10 cellular contexts compared by ENCODE assay signal in the genomic region with DNA sequence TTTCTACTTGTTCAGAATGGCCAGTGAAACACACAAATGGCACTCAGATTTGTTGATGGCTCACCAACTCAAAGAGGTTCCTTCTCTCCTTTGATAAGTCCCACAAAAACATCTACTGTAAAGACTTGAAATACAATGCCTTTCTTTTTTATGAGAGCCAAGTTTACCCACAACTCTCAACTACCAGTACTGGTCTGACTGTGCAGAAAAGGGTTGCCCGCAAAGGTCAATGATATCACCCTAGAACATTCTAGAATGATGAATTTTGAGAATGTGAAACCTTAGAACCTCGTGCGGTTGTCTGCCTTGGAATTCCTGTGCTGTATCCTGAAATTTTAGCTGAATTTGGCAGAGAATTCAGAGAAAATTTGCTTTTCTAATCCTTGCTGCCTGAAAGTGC. TPM values are rescaled to one million over a fixed set of nuclear protein-coding genes. Genes with fewer than 3 reads are reported as not detected.
DNase-seq lines count a peak whose midpoint lies in the region; ATAC-seq, FAIRE-seq and TF ChIP-seq lines count a peak whose summit lies in the region.
"Had no signal": no experiment of that assay in that cellular context is flagged by ENCODE, and none has a peak within 500 bp of the region (broad histone marks: within the 10 kb centered on the region; RNA-seq: fewer than 3 reads in every experiment).

No MANE protein-coding gene starts in this region.

- intact Hi-C loops in GM12878 (cut with micrococcal nuclease; ENCODE audit: unreplicated experiment) = loop anchor here (2.0 to 10.0 kb wide), 2 partner anchors 19 to 517 kb away; a partner anchor contains a TSS

- no peak for TF ChIP-seq CTCF in GM12878 (IDR thresholded peaks at IDR 0.05 in 2 of 3, conservative IDR thresholded peaks at IDR 0.05 in 1 of 3; ENCODE audit: control insufficient read depth in 2 of 3, extremely low read depth in 1 of 3, insufficient read depth in 1 of 3, low read depth in 3 of 3, low read length in 3 of 3)

- peaks cover 25% of the 10 kb centered on the region for H3K4me1 ChIP-seq in GM12878 (ENCODE audit: control insufficient read depth, insufficient read depth, low read length)

- no peak for TF ChIP-seq POLR2A in GM12878 (IDR thresholded peaks at IDR 0.05; ENCODE audit: low read depth, low read length)

- POLR2A ChIA-PET in GM12878 (lab: Charles Lee) = no interaction called here

- no peaks in the 10 kb centered on the region for H3K36me3 ChIP-seq in GM12878 (ENCODE audit: control insufficient read depth in 2 of 2, insufficient read depth in 2 of 2, low read length in 1 of 2)

- RAD21 ChIA-PET in GM12878 (lab: Charles Lee; ENCODE audit: unreplicated experiment) = no interaction called here

- no TSS peak for BruUV-seq in GM12878 (replicated peaks; lab: Mats Ljungman, UMichigan)

- no peaks in the 10 kb centered on the region for H3K9me3 ChIP-seq in GM12878 (replicated peaks; ENCODE audit: control insufficient read depth, insufficient read depth, low read length)

- H2AFZ ChIP-seq in GM12878 (ENCODE audit: control insufficient read depth, low read depth, low read length) = no peak overlapping the region

- no peak for TF ChIP-seq RAD21 in GM12878 (IDR thresholded peaks at IDR 0.05; ENCODE audit: insufficient read depth, low read depth, low read length)

- no peak overlapping the region for H3K9ac ChIP-seq in GM12878 (ENCODE audit: control insufficient read depth, insufficient read depth, low read length)

- H4K20me1 ChIP-seq in GM12878 (ENCODE audit: control insufficient read depth, insufficient read depth) = no peaks in the 10 kb centered on the region

- peak; percentile 72 for FAIRE-seq in GM12878 (lab: Jason Lieb, UNC)

- no peaks in the 10 kb centered on the region for H3K27me3 ChIP-seq in GM12878 (replicated peaks in 1 of 2; ENCODE audit: control insufficient read depth in 2 of 2, insufficient read depth in 2 of 2, low read length in 1 of 2)

- in situ Hi-C loops in GM12878 (cut with MboI) = no loop called here

- 11% methylated on average over 3 of the region's 3 CpGs for WGBS in GM12878 (ENCODE audit: insufficient coverage, insufficient replicate concordance, low lambda C conversion rate, missing lambda C conversion rate)

- no peak overlapping the region for H3K27ac ChIP-seq in GM12878 (ENCODE audit: control insufficient read depth, insufficient read depth)

- SMC1A ChIA-PET in GM12878 (lab: Charles Lee; ENCODE audit: uncharacterized antibody, unreplicated experiment) = interaction anchor here (0.6 kb wide), 1 partner anchor 11 kb away, joined by 4 read pairs; no protein-coding TSS in a partner anchor

- no peak overlapping the region for H3K4me3 ChIP-seq in GM12878

- H3K79me2 ChIP-seq in GM12878 (ENCODE audit: control insufficient read depth, insufficient read depth, low read length) = no peaks in the 10 kb centered on the region

- H3K4me2 ChIP-seq in GM12878 (ENCODE audit: control insufficient read depth, insufficient read depth) = 0 out of 2 replicates have a peak overlapping the region, but pooled peaks have one; percentile 31

- CTCF ChIA-PET in GM12878 (lab: Yijun Ruan, JAX) = interaction anchor here (1.5 kb wide), 1 partner anchor 79 kb away, joined by 6 read pairs; no protein-coding TSS in a partner anchor

- peak in 1 of 2 experiments; percentile 66; a peak in 1 of 4 replicates for TF ChIP-seq EP300 in GM12878 (IDR thresholded peaks at IDR 0.05; ENCODE audit: borderline replicate concordance in 1 of 2, control insufficient read depth in 1 of 2, low read depth in 2 of 2, low read length in 2 of 2)

- ATAC-seq in GM18498 (IDR thresholded peaks at IDR 0.05; ENCODE audit: unreplicated experiment) (peak; percentile 60), GM19455 (IDR thresholded peaks at IDR 0.05; ENCODE audit: unreplicated experiment) (peak; percentile 50), HG03108 (IDR thresholded peaks at IDR 0.05; ENCODE audit: unreplicated experiment) (peak; percentile 64), GM12878 (peak; percentile 92), HG02973 (IDR thresholded peaks at IDR 0.05; ENCODE audit: unreplicated experiment) (no peak)
- ATAC-seq: PC-3 had no signal

- DNase-seq in GM12878 (ENCODE audit: low read depth, low spot score) (no peak), activated gamma-delta T cell (lab: John Stamatoyannopoulos, UW) (no peak), inferior parietal cortex (ENCODE audit: extremely low spot score) (no peak), GM03348 (ENCODE audit: low spot score) (no peak)
- DNase-seq: Calu3, PC-3 had no signal

TF ChIP-seq in GM12878, 131 proteins besides CTCF, POLR2A, EP300 and RAD21 (continues in another document):
- TF ChIP-seq ZNF622 (IDR thresholded peaks at IDR 0.05) (no peak), HDAC2 (IDR thresholded peaks at IDR 0.05) (no peak), CHD4 (IDR thresholded peaks at IDR 0.05) (no peak), STAT1 (conservative IDR thresholded peaks at IDR 0.05) (no peak), ESRRA (IDR thresholded peaks at IDR 0.05; ENCODE audit: low read length) (peak; percentile 62; the same call in 1 of the 2 replicates), YBX1 (IDR thresholded peaks at IDR 0.05) (no peak), JUND (IDR thresholded peaks at IDR 0.05; ENCODE audit: low read depth, low read length) (peak; percentile 69), NR2C2 (IDR thresholded peaks at IDR 0.05; ENCODE audit: borderline replicate concordance, control insufficient read depth, insufficient read length, low read depth) (no peak), TARDBP (IDR thresholded peaks at IDR 0.05; ENCODE audit: borderline replicate concordance) (no peak), GABPA (IDR thresholded peaks at IDR 0.05; ENCODE audit: low read depth) (peak; percentile 42; the same call in 1 of the 2 replicates), EGR1 (IDR thresholded peaks at IDR 0.05; ENCODE audit: borderline replicate concordance in 1 of 2, low read depth in 2 of 2, low read length in 2 of 2) (no peak), SREBF1 (IDR thresholded peaks at IDR 0.05; ENCODE audit: low read length) (no peak), SMAD1 (IDR thresholded peaks at IDR 0.05; ENCODE audit: low read depth, partially characterized antibody) (no peak), POLR2AphosphoS2 (IDR thresholded peaks at IDR 0.05; ENCODE audit: low read depth, low read length) (no peak)
- TF ChIP-seq, protein P1, sequence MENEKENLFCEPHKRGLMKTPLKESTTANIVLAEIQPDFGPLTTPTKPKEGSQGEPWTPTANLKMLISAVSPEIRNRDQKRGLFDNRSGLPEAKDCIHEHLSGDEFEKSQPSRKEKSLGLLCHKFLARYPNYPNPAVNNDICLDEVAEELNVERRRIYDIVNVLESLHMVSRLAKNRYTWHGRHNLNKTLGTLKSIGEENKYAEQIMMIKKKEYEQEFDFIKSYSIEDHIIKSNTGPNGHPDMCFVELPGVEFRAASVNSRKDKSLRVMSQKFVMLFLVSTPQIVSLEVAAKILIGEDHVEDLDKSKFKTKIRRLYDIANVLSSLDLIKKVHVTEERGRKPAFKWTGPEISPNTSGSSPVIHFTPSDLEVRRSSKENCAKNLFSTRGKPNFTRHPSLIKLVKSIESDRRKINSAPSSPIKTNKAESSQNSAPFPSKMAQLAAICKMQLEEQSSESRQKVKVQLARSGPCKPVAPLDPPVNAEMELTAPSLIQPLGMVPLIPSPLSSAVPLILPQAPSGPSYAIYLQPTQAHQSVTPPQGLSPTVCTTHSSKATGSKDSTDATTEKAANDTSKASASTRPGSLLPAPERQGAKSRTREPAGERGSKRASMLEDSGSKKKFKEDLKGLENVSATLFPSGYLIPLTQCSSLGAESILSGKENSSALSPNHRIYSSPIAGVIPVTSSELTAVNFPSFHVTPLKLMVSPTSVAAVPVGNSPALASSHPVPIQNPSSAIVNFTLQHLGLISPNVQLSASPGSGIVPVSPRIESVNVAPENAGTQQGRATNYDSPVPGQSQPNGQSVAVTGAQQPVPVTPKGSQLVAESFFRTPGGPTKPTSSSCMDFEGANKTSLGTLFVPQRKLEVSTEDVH (IDR thresholded peaks at IDR 0.05; ENCODE audit: low read depth, partially characterized antibody) = no peak
- TF ChIP-seq, protein P2, sequence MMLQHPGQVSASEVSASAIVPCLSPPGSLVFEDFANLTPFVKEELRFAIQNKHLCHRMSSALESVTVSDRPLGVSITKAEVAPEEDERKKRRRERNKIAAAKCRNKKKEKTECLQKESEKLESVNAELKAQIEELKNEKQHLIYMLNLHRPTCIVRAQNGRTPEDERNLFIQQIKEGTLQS (IDR thresholded peaks at IDR 0.05; ENCODE audit: borderline replicate concordance, extremely low read depth, low read depth, low read length) = no peak

RNA-seq across cellular contexts. Expression of a gene that starts 19.1 kb away (rescaled TPM):
- total RNA-seq in GM12878 (2013; cell fraction: nucleolus; rRNA removed) = 70.8 and 75.4 TPM in 2 replicates
- total RNA-seq in GM12878 (2014; rRNA removed) (44.8 and 48.8 TPM in 2 replicates), GM12878 (2014; rRNA removed; fragmentation: Illumina TruSeq; extraction: Trizol) (54.8 and 56.1 TPM in 2 replicates), GM12878 (2021) (74.8 and 83.4 TPM in 2 replicates)
- 13.0 TPM for polyA plus RNA-seq in GM12878 (2011; ENCODE audit: low read depth)
- polyA plus RNA-seq in GM12878 (2011; rRNA removed) (46.0 and 86.2 TPM in 2 replicates), GM12878 (2014; fragmentation: Illumina TruSeq; extraction: Trizol) (39.7 and 52.6 TPM in 2 replicates), GM12878 (2014; fragmentation: Nextera tagmentation; extraction: Ambion mirVana) (10 to 100 TPM; 16.7 to 22.1 TPM), GM12878 (2014; rRNA removed) (18.9 and 26.8 TPM in 2 replicates), GM12878 (2016; fragmentation: Nextera tagmentation; extraction: Ambion mirVana) (10 to 100 TPM; 30.8 to 38.1 TPM)
- polyA plus RNA-seq in GM12878 (2011; cell fraction: cytosol; rRNA removed) = 8.7 and 9.0 TPM in 2 replicates
- 15.4 and 16.7 TPM in 2 replicates for polyA plus RNA-seq in GM12878 (2011; cell fraction: nucleus; rRNA removed)
- 21.0 and 28.6 TPM in 2 replicates for polyA plus RNA-seq in GM12878 (2012)
- polyA minus RNA-seq in GM12878 (2011; rRNA and poly(A)+ RNA removed) = 14.7 and 23.4 TPM in 2 replicates
- 11.9 and 16.6 TPM in 2 replicates for polyA minus RNA-seq in GM12878 (2011; cell fraction: cytosol; rRNA and poly(A)+ RNA removed)
- 10.6 and 17.8 TPM in 2 replicates for polyA minus RNA-seq in GM12878 (2011; cell fraction: nucleus; rRNA and poly(A)+ RNA removed)
